19 cellular contexts compared by ENCODE assay signal in the genomic region with DNA sequence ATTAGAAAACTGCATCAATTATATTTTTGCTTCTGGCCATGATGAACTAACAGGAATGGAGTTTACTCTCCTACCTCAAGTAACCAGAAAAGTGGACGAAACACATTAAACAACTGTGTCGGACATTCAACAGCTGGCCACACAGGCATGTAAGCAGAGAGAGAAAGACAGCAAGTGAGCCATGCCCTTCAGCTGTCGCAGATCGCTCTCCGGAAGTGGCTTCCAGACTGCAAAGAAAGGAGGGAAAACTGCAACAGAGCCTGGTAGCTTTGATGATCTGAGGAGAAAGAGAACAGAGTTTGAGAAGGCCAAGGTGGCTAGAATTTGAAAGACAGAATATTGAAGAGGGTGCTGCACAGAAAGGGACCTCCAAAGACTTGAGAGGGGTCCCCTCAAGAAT.
"Had no signal": no experiment of that assay in that cellular context is flagged by ENCODE, and none has a peak within 500 bp of the region (broad histone marks: within the 10 kb centered on the region; RNA-seq: fewer than 3 reads in every experiment).

No MANE protein-coding gene starts in this region.

- H3K27ac ChIP-seq: dorsolateral prefrontal cortex, heart left ventricle, neutrophil, psoas muscle, sigmoid colon had no signal

- H3K36me3 Mint-ChIP-seq: natural killer cell had no signal

- H3K36me3 ChIP-seq: heart left ventricle, neutrophil, sigmoid colon had no signal

- H3K27me3 ChIP-seq: sigmoid colon had no signal

- H3K4me1 ChIP-seq: heart left ventricle, psoas muscle, sigmoid colon had no signal

- H3K9me3 Mint-ChIP-seq: natural killer cell had no signal

- H3K4me3 ChIP-seq: dorsolateral prefrontal cortex, heart left ventricle, mucosa of descending colon, psoas muscle, sigmoid colon had no signal

- H3K9me3 ChIP-seq: heart left ventricle, mucosa of descending colon, neutrophil, psoas muscle, sigmoid colon had no signal

- FAIRE-seq: frontal cortex, small intestine, urothelium cell line had no signal

- DNase-seq: cortex of kidney; dorsolateral prefrontal cortex; effector CD8-positive, alpha-beta T cell; heart left ventricle; hippocampal formation; left colon; mammary epithelial cell; mucosa of descending colon; natural killer cell; psoas muscle; retina; sigmoid colon; small intestine; stimulated activated CD4-positive, alpha-beta T cell treated with anti-CD3 and anti-CD28 coated beads, Interleukin-12 subunit alpha, Interleukin-12 subunit beta, amount 100 ng/mL, for 4 hours; stimulated activated naive CD4-positive, alpha-beta T cell treated with Interleukin-2 at 50 U/mL for 16 hours; trophoblast cell had no signal

- H3K27ac Mint-ChIP-seq: natural killer cell had no signal

- ATAC-seq: heart left ventricle, left colon, mucosa of descending colon, natural killer cell, psoas muscle had no signal

- H3K4me3 Mint-ChIP-seq: natural killer cell had no signal

- H3K4me1 Mint-ChIP-seq: natural killer cell had no signal
